In genomic region chr4:47598320-47598719, GRCh38 we compare ENCODE assay signal across 17 cellular contexts.
"Had no signal": no experiment of that assay in that cellular context is flagged by ENCODE, and none has a peak within 500 bp of the region (broad histone marks: within the 10 kb centered on the region; RNA-seq: fewer than 3 reads in every experiment).

No MANE protein-coding gene starts in this region.

- H3K36me3 ChIP-seq: pancreas had no signal

- H3K27me3 Mint-ChIP-seq: activated naive CD8-positive, alpha-beta T cell treated with anti-CD3 and anti-CD28 coated beads, Interleukin-2, amount 10 ng/mL, durations not matched to agents 7 days and 5 days; brain; naive thymus-derived CD8-positive, alpha-beta T cell; stimulated activated naive CD8-positive, alpha-beta T cell treated with anti-CD3 and anti-CD28 coated beads, Interleukin-15, Interleukin-2, amounts not matched to agents 100 ng/mL and 50 ng/mL, for 24 hours; T-cell had no signal

- H3K9me3 Mint-ChIP-seq: activated naive CD8-positive, alpha-beta T cell treated with anti-CD3 and anti-CD28 coated beads, Interleukin-2, amount 10 ng/mL, durations not matched to agents 7 days and 5 days; brain; endodermal cell; T-cell had no signal

- H3K9me3 ChIP-seq: mucosa of descending colon, pancreas, suprapubic skin had no signal

- H3K27me3 ChIP-seq: dorsolateral prefrontal cortex, pancreas, spleen, suprapubic skin had no signal

- DNase-seq: activated CD4-positive, alpha-beta T cell treated with anti-CD3 and anti-CD28 coated beads, Interleukin-2, amount 50 U/mL, for 1 hour; activated CD8-positive, alpha-beta memory T cell treated with anti-CD3 and anti-CD28 coated beads for 24 hours; activated gamma-delta T cell treated with Interleukin-2 at 50 U/mL for 16 hours; activated naive CD8-positive, alpha-beta T cell treated with anti-CD3 and anti-CD28 coated beads, Interleukin-2, amount 10 ng/mL, durations not matched to agents 7 days and 5 days; dorsolateral prefrontal cortex; endodermal cell; foreskin fibroblast; mucosa of descending colon; naive thymus-derived CD8-positive, alpha-beta T cell; pancreas; spleen; T-cell; T1000; trophoblast cell had no signal

- H3K4me3 ChIP-seq: dorsolateral prefrontal cortex, mucosa of descending colon, pancreas, spleen, suprapubic skin had no signal

- FAIRE-seq: pancreas had no signal

- H3K4me3 Mint-ChIP-seq: activated naive CD8-positive, alpha-beta T cell treated with anti-CD3 and anti-CD28 coated beads, Interleukin-2, amount 10 ng/mL, durations not matched to agents 7 days and 5 days; brain; endodermal cell; naive thymus-derived CD8-positive, alpha-beta T cell; stimulated activated naive CD8-positive, alpha-beta T cell treated with anti-CD3 and anti-CD28 coated beads, Interleukin-15, Interleukin-2, amounts not matched to agents 100 ng/mL and 50 ng/mL, for 24 hours; T-cell had no signal

- H3K4me1 ChIP-seq: pancreas, spleen, suprapubic skin had no signal

- H3K4me1 Mint-ChIP-seq: activated naive CD8-positive, alpha-beta T cell treated with anti-CD3 and anti-CD28 coated beads, Interleukin-2, amount 10 ng/mL, durations not matched to agents 7 days and 5 days; brain; endodermal cell; naive thymus-derived CD8-positive, alpha-beta T cell; T-cell had no signal

- H3K27ac ChIP-seq: dorsolateral prefrontal cortex, pancreas, spleen, suprapubic skin had no signal

- H3K27ac Mint-ChIP-seq: activated naive CD8-positive, alpha-beta T cell treated with anti-CD3 and anti-CD28 coated beads, Interleukin-2, amount 10 ng/mL, durations not matched to agents 7 days and 5 days; brain; endodermal cell; naive thymus-derived CD8-positive, alpha-beta T cell; stimulated activated naive CD8-positive, alpha-beta T cell treated with anti-CD3 and anti-CD28 coated beads, Interleukin-15, Interleukin-2, amounts not matched to agents 100 ng/mL and 50 ng/mL, for 24 hours; T-cell had no signal

- H3K36me3 Mint-ChIP-seq: activated naive CD8-positive, alpha-beta T cell treated with anti-CD3 and anti-CD28 coated beads, Interleukin-2, amount 10 ng/mL, durations not matched to agents 7 days and 5 days; brain; T-cell had no signal
